Comparison of ENCODE assay signal across 8 cellular contexts in the genomic region with DNA sequence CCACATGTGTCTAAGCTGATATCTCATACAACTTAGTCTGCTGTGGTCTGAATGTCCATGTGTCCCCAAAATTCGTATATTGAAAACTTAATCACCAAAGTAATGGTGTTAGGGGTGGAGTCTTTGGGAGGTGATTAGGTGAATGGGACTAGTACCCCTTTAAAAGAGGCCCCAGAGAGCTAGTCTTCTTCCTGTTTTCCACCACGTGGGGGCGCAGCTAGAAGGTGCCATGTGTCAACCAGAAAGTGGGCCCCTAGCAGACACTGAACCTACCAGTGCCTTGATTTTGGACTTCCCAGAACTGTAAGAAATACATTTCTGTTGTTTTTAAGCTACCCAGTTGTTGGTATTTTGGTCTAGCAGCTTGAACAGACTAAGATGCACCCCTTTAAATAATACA.
A peak's percentile ranks its signal among the peaks of the same experiment; 100 is the strongest.
DNase-seq lines count a peak whose midpoint lies in the region; ATAC-seq and TF ChIP-seq lines count a peak whose summit lies in the region.

No MANE protein-coding gene starts in this region.

- no peak for ATAC-seq in GM19351 (IDR thresholded peaks at IDR 0.05; ENCODE audit: unreplicated experiment)

- POLR2A ChIA-PET in MCF 10A (lab: Yijun Ruan, JAX), result interaction anchor here (1.0 to 1.5 kb wide), 3 partner anchors 83 to 271 kb away, joined by 3 to 5 read pairs (median 4); no protein-coding TSS in a partner anchor

- no peak overlapping the region for H3K4me3 Mint-ChIP-seq in MCF 10A (ENCODE audit: unreplicated experiment)

- intact Hi-C loops in MCF 10A (cut with micrococcal nuclease), result loop anchor here (1.0 to 2.0 kb wide), 2 partner anchors 171 to 272 kb away; no protein-coding TSS in a partner anchor

- no peak overlapping the region for H3K27ac Mint-ChIP-seq in MCF 10A (ENCODE audit: low read depth, unreplicated experiment)

- DNase-seq in stimulated activated CD4-positive, alpha-beta T cell treated with anti-CD3 and anti-CD28 coated beads, Interleukin-12 subunit alpha, Interleukin-12 subunit beta, amount 100 ng/mL, for 48 hours (ENCODE audit: low read depth in 2 of 3, low spot score in 1 of 3), result peak in 2 of 3 donors; percentile 20 to 21
- no peak for DNase-seq in stimulated activated CD4-positive, alpha-beta T cell treated with anti-CD3 and anti-CD28 coated beads, Interleukin-12 subunit alpha, Interleukin-12 subunit beta, amount 100 ng/mL, for 4 hours
- DNase-seq in NCI-H1436 (lab: John Stamatoyannopoulos, UW), result peak; percentile 39
- peak; percentile 79 for DNase-seq in MCF 10A (ENCODE audit: unreplicated experiment)
- peak; percentile 52 for DNase-seq in myocyte (ENCODE audit: low read depth)
- DNase-seq in middle frontal gyrus (ENCODE audit: extremely low spot score, low spot score), result no peak
- no peak for DNase-seq in mesenteric fat pad (ENCODE audit: low spot score)

- H3K36me3 Mint-ChIP-seq in MCF 10A (ENCODE audit: insufficient read depth, unreplicated experiment), result no peaks in the 10 kb centered on the region

- no peaks in the 10 kb centered on the region for H3K4me1 Mint-ChIP-seq in MCF 10A (ENCODE audit: insufficient read depth, unreplicated experiment)

- peak; percentile 68 for TF ChIP-seq CTCF in MCF 10A (IDR thresholded peaks at IDR 0.05; ENCODE audit: unreplicated experiment)

- H3K27me3 Mint-ChIP-seq in MCF 10A (ENCODE audit: insufficient read depth, unreplicated experiment), result no peaks in the 10 kb centered on the region

- H3K9me3 Mint-ChIP-seq in MCF 10A (ENCODE audit: unreplicated experiment), result peaks cover 13% of the 10 kb centered on the region

- no TSS peak for BruUV-seq in MCF 10A (replicated peaks; lab: Mats Ljungman, UMichigan)

- CTCF ChIA-PET in MCF 10A (lab: Yijun Ruan, JAX), result interaction anchor here (0.6 to 2.2 kb wide), 20 partner anchors 9 to 433 kb away, joined by 3 to 17 read pairs (median 4); no protein-coding TSS in a partner anchor

Comparison
In these comparisons a context has a peak if more than half of its experiments do, and no peak if none do; other contexts are left out.
1. DNase-seq: peak in stimulated activated CD4-positive, alpha-beta T cell treated with anti-CD3 and anti-CD28 coated beads, Interleukin-12 subunit alpha, Interleukin-12 subunit beta, amount 100 ng/mL, for 48 hours (2 of 3), NCI-H1436 (single experiment), MCF 10A (single experiment) and myocyte (single experiment); none in stimulated activated CD4-positive, alpha-beta T cell treated with anti-CD3 and anti-CD28 coated beads, Interleukin-12 subunit alpha, Interleukin-12 subunit beta, amount 100 ng/mL, for 4 hours (single experiment), middle frontal gyrus (single experiment) and mesenteric fat pad (single experiment).